Comparison of ENCODE assay signal across 30 cellular contexts in the genomic region with DNA sequence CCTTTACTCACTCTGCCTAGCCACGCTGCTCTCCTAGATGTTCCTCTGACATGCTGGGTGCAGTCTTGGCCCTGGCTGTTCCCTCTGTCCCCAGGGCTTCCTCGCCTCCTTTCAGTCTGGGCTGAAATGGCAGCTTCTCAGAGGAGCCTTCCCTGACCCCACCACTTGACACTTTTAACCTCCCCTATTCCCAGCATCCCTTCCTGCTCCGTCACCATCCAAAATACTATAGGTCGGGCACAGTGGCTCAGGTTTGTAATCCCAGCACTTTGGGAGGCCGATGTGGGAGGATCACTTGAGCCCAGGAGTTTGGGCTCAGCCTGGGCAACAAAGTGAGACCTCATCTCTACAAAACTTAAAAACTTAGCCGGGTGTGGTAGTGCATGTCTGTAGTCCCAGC. TPM values are rescaled to one million over a fixed set of nuclear protein-coding genes. Genes with fewer than 3 reads are reported as not detected.
DNase-seq lines count a peak whose midpoint lies in the region; ATAC-seq lines count a peak whose summit lies in the region.
"Had no signal": no experiment of that assay in that cellular context is flagged by ENCODE, and none has a peak within 500 bp of the region (broad histone marks: within the 10 kb centered on the region; RNA-seq: fewer than 3 reads in every experiment).

No MANE protein-coding gene starts in this region.

- no peak for ATAC-seq in stimulated activated naive CD8-positive, alpha-beta T cell treated with anti-CD3 and anti-CD28 coated beads, Interleukin-15, Interleukin-2, amounts not matched to agents 100 U/mL and 50 U/mL, for 24 hours
- ATAC-seq in stimulated activated naive CD8-positive, alpha-beta T cell treated with anti-CD3 and anti-CD28 coated beads, Interleukin-15, amount 100 ng/mL, for 72 hours = no peak
- ATAC-seq in naive thymus-derived CD4-positive, alpha-beta T cell = no peak
- ATAC-seq in HG02970 (IDR thresholded peaks at IDR 0.05; ENCODE audit: low FRiP score, unreplicated experiment) (no peak), GM18907 (IDR thresholded peaks at IDR 0.05; ENCODE audit: unreplicated experiment) (no peak)
- ATAC-seq: effector memory CD8-positive, alpha-beta T cell had no signal

- H3K27ac Mint-ChIP-seq in T-helper 2 cell treated with Interferon-gamma antibody and Interleukin-4, amounts not matched to agents 5 μg/mL and 100 μg/mL, for 36 hours = peak overlapping the region; percentile 52
- no peak overlapping the region for H3K27ac Mint-ChIP-seq in stimulated activated naive CD8-positive, alpha-beta T cell treated with anti-CD3 and anti-CD28 coated beads, Interleukin-15, amount 100 ng/mL, for 72 hours
- peak overlapping the region in 5 of 9 donors; percentile 22 to 76 (median 48) for H3K27ac Mint-ChIP-seq in naive thymus-derived CD4-positive, alpha-beta T cell
- H3K27ac Mint-ChIP-seq: HFFc6 had no signal

- H3K4me1 Mint-ChIP-seq in T-helper 2 cell treated with Interferon-gamma antibody and Interleukin-4, amounts not matched to agents 5 μg/mL and 100 μg/mL, for 36 hours (ENCODE audit: low read depth) = peaks cover 6% of the 10 kb centered on the region
- peaks cover 34% of the 10 kb centered on the region for H3K4me1 Mint-ChIP-seq in stimulated activated naive CD8-positive, alpha-beta T cell treated with anti-CD3 and anti-CD28 coated beads, Interleukin-15, amount 100 ng/mL, for 72 hours
- peaks cover 14 to 34% (median 28%) of the 10 kb centered on the region in 7 donors for H3K4me1 Mint-ChIP-seq in naive thymus-derived CD4-positive, alpha-beta T cell

- H3K4me1 ChIP-seq in naive thymus-derived CD4-positive, alpha-beta T cell (ENCODE audit: control insufficient read depth in 2 of 2, insufficient read depth in 2 of 2, low read length in 2 of 2) = peaks cover 0 to 20% of the 10 kb centered on the region in 2 donors

- CTCF ChIA-PET in naive thymus-derived CD4-positive, alpha-beta T cell (lab: Charles Lee) = interaction anchor here (1.1 to 1.2 kb wide), 2 partner anchors 9 to 84 kb away, joined by 3 read pairs; no protein-coding TSS in a partner anchor

- H3K9me3 Mint-ChIP-seq in T-helper 2 cell treated with Interferon-gamma antibody and Interleukin-4, amounts not matched to agents 5 μg/mL and 100 μg/mL, for 36 hours = no peaks in the 10 kb centered on the region
- H3K9me3 Mint-ChIP-seq in stimulated activated naive CD8-positive, alpha-beta T cell treated with anti-CD3 and anti-CD28 coated beads, Interleukin-15, amount 100 ng/mL, for 72 hours = peaks cover 0 to 7% of the 10 kb centered on the region in 2 donors
- peaks cover 0 to 5% (median 0%) of the 10 kb centered on the region in 11 donors for H3K9me3 Mint-ChIP-seq in naive thymus-derived CD4-positive, alpha-beta T cell
- H3K9me3 Mint-ChIP-seq: effector memory CD8-positive, alpha-beta T cell; immature natural killer cell had no signal

- DNase-seq in T-helper 2 cell treated with Interferon-gamma antibody and Interleukin-4, amounts not matched to agents 5 μg/mL and 100 μg/mL, for 36 hours (ENCODE audit: low spot score) = no peak
- no peak for DNase-seq in T-helper 2 cell
- DNase-seq in stimulated activated naive CD8-positive, alpha-beta T cell treated with anti-CD3 and anti-CD28 coated beads, Interleukin-15, Interleukin-2, amounts not matched to agents 100 U/mL and 50 U/mL, for 24 hours = peak; percentile 0
- no peak for DNase-seq in stimulated activated naive CD8-positive, alpha-beta T cell treated with anti-CD3 and anti-CD28 coated beads, Interleukin-15, amount 100 ng/mL, for 72 hours
- DNase-seq in naive thymus-derived CD4-positive, alpha-beta T cell = peak in 1 of 9 donors; percentile 7
- DNase-seq in NCI-H748 treated with DMSO at 0.1 percent for 48 hours (lab: John Stamatoyannopoulos, UW) = no peak
- DNase-seq: activated effector memory CD4-positive, alpha-beta T cell treated with Interleukin-2 at 50 U/mL for 16 hours; Calu3; DND-41; effector memory CD8-positive, alpha-beta T cell; GF-D8; GOT3; HFFc6; immature natural killer cell; mammary epithelial cell; NCI-H1048; NCI-H446; stomach; SW 1271 had no signal

- no peaks in the 10 kb centered on the region for H3K9me3 ChIP-seq in naive thymus-derived CD4-positive, alpha-beta T cell (ENCODE audit: control insufficient read depth in 2 of 3, low read length in 3 of 3)

- H3K27me3 Mint-ChIP-seq in T-helper 2 cell treated with Interferon-gamma antibody and Interleukin-4, amounts not matched to agents 5 μg/mL and 100 μg/mL, for 36 hours (ENCODE audit: low read depth) = peaks cover 4% of the 10 kb centered on the region
- no peaks in the 10 kb centered on the region for H3K27me3 Mint-ChIP-seq in stimulated activated naive CD8-positive, alpha-beta T cell treated with anti-CD3 and anti-CD28 coated beads, Interleukin-15, amount 100 ng/mL, for 72 hours
- peaks cover 0 to 2% (median 0%) of the 10 kb centered on the region in 5 donors for H3K27me3 Mint-ChIP-seq in naive thymus-derived CD4-positive, alpha-beta T cell

- H3K36me3 Mint-ChIP-seq in T-helper 2 cell treated with Interferon-gamma antibody and Interleukin-4, amounts not matched to agents 5 μg/mL and 100 μg/mL, for 36 hours (ENCODE audit: low read depth) = no peaks in the 10 kb centered on the region
- no peaks in the 10 kb centered on the region for H3K36me3 Mint-ChIP-seq in naive thymus-derived CD4-positive, alpha-beta T cell

- POLR2A ChIA-PET in naive thymus-derived CD4-positive, alpha-beta T cell (lab: Charles Lee) = interaction anchor here (1.3 to 2.9 kb wide), 4 partner anchors 10 to 15 kb away, joined by 5 to 12 read pairs (median 8); no protein-coding TSS in a partner anchor

- H3K36me3 ChIP-seq in naive thymus-derived CD4-positive, alpha-beta T cell (ENCODE audit: control insufficient read depth in 2 of 3, insufficient read depth in 3 of 3, low read length in 3 of 3) = no peaks in the 10 kb centered on the region
- H3K36me3 ChIP-seq: stomach had no signal

- intact Hi-C loops in naive thymus-derived CD4-positive, alpha-beta T cell (cut with micrococcal nuclease) = no loop called here

- no peak overlapping the region for H3K27ac ChIP-seq in naive thymus-derived CD4-positive, alpha-beta T cell (ENCODE audit: low read depth, low read length)
- H3K27ac ChIP-seq: 22Rv1, coronary artery, stomach had no signal

- H3K4me3 ChIP-seq in naive thymus-derived CD4-positive, alpha-beta T cell (ENCODE audit: low read length) = no peak overlapping the region
- H3K4me3 ChIP-seq: coronary artery, smooth muscle cell, stomach had no signal

- no peak overlapping the region for H3K4me3 Mint-ChIP-seq in T-helper 2 cell treated with Interferon-gamma antibody and Interleukin-4, amounts not matched to agents 5 μg/mL and 100 μg/mL, for 36 hours
- H3K4me3 Mint-ChIP-seq in stimulated activated naive CD8-positive, alpha-beta T cell treated with anti-CD3 and anti-CD28 coated beads, Interleukin-15, amount 100 ng/mL, for 72 hours = no peak overlapping the region
- H3K4me3 Mint-ChIP-seq in naive thymus-derived CD4-positive, alpha-beta T cell = peak overlapping the region in 1 of 10 donors; percentile 5
- H3K4me3 Mint-ChIP-seq: effector memory CD8-positive, alpha-beta T cell; HFFc6; immature natural killer cell had no signal

- H3K27me3 ChIP-seq in naive thymus-derived CD4-positive, alpha-beta T cell (ENCODE audit: control insufficient read depth in 2 of 2, insufficient read depth in 2 of 2, low read length in 2 of 2) = no peaks in the 10 kb centered on the region

RNA-seq across cellular contexts. Expression of a gene that starts 2.6 kb away (rescaled TPM):
- not detected for total RNA-seq in naive thymus-derived CD4-positive, alpha-beta T cell
- polyA plus RNA-seq in naive thymus-derived CD4-positive, alpha-beta T cell = not detected
- total RNA-seq: Calu3, cardiac septum, epithelial cell of proximal tubule, glomerular endothelial cell, HFFc6, HT1080, left colon, mammary epithelial cell, right cardiac atrium, smooth muscle cell, stomach had no signal
- polyA plus RNA-seq: immature natural killer cell, mammary epithelial cell, right cardiac atrium, smooth muscle cell had no signal

RNA-seq across cellular contexts. Expression of a gene that starts 22.9 kb away (rescaled TPM):
- total RNA-seq in naive thymus-derived CD4-positive, alpha-beta T cell = 10 to 100 TPM in 4 of 5 experiments, 1 to 10 TPM in 1; 4.6 to 59.3 (median 25.1) TPM
- 10 to 100 TPM; 23.4 to 39.1 TPM for polyA plus RNA-seq in naive thymus-derived CD4-positive, alpha-beta T cell

RNA-seq across cellular contexts. Expression of a gene that starts 42.8 kb away (rescaled TPM):
- 100 to 1,000 TPM; 145 to 256 (median 225) TPM for total RNA-seq in naive thymus-derived CD4-positive, alpha-beta T cell
- polyA plus RNA-seq in naive thymus-derived CD4-positive, alpha-beta T cell = 1 to 10 TPM; 6.8 to 7.0 TPM

RNA-seq across cellular contexts. Expression of a gene that starts 56.4 kb away (rescaled TPM):
- 1 to 10 TPM in 2 of 5 experiments, under 1 TPM in 3; 0.44 to 2.5 (median 0.66) TPM for total RNA-seq in naive thymus-derived CD4-positive, alpha-beta T cell
- not detected for polyA plus RNA-seq in naive thymus-derived CD4-positive, alpha-beta T cell
- total RNA-seq: cardiac septum, epithelial cell of proximal tubule, HFFc6, HT1080, left colon, smooth muscle cell had no signal
- polyA plus RNA-seq: mammary epithelial cell, smooth muscle cell had no signal

Comparison
In these comparisons a context has a peak if more than half of its experiments do, and no peak if none do; other contexts are left out.
1. H3K27ac Mint-ChIP-seq: peak in T-helper 2 cell treated with Interferon-gamma antibody and Interleukin-4, amounts not matched to agents 5 μg/mL and 100 μg/mL, for 36 hours (single experiment) and naive thymus-derived CD4-positive, alpha-beta T cell (5 of 9); none in stimulated activated naive CD8-positive, alpha-beta T cell treated with anti-CD3 and anti-CD28 coated beads, Interleukin-15, amount 100 ng/mL, for 72 hours (0 of 2).